In the genomic region with DNA sequence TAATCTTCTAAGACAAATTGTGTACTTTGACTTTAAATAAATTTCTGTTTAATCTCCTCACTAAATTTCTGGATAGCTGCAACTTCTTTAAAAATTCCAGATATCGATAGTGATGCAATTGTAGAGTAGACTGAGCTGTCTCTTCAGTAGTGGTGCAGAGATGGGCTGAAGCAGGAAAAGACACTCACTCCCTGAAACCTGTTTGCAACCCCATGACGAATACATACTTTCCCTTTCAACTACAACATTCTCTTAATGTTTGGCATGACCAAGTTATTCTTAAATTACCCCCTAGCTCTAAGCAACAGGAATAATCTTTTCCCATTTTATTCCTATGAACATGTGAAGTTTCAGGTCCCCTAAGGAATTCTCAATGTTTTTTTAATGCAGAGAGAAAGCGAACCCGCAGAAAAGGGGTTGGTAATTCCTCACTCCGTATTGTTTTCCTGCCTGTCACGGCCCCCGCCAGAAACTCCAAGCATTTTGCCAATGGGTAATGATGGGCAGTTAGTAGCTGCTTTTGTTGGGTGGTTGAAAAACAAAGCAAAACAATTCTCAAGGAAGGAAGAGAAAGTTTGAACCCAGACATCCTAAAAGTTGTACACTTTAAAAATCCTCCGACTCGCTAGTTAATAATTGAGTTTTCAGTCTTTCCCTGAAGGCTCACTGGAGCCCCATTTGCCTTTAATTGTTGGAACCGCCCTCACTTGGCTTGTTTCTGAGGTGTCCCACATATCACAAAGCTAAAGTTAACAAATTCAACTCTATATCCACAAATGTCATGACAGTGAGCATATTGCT, we compare ENCODE assay signal across 8 cellular contexts. TPM values are rescaled to one million over a fixed set of nuclear protein-coding genes. Genes with fewer than 3 reads are reported as not detected.
DNase-seq lines count a peak whose midpoint lies in the region; ATAC-seq and TF ChIP-seq lines count a peak whose summit lies in the region.

No MANE protein-coding gene starts in this region.

- H3K9me3 ChIP-seq in right lobe of liver (no peaks in the 10 kb centered on the region), tibial artery (no peaks in the 10 kb centered on the region)

- H3K36me3 Mint-ChIP-seq in brain = no peaks in the 10 kb centered on the region

- intact Hi-C loops in right lobe of liver (cut with DNase I) = no loop called here
- intact Hi-C loops in tibial artery (cut with DNase I; ENCODE audit: low total_unique reads) = no loop called here

- no peaks in the 10 kb centered on the region for H3K4me1 ChIP-seq in right lobe of liver
- peaks cover 0 to 14% (median 4%) of the 10 kb centered on the region in 4 donors for H3K4me1 ChIP-seq in tibial artery

- ATAC-seq in right lobe of liver (peak; percentile 45 to 66 (median 58)), GM21717 (IDR thresholded peaks at IDR 0.05; ENCODE audit: unreplicated experiment) (no peak), GM19463 (IDR thresholded peaks at IDR 0.05; ENCODE audit: unreplicated experiment) (no peak)

- peaks cover 66% of the 10 kb centered on the region for H3K4me1 Mint-ChIP-seq in brain

- DNase-seq in NCI-H748 (lab: John Stamatoyannopoulos, UW; ENCODE audit: unreplicated experiment) (peak; percentile 44), NCI-H748 treated with DMSO at 0.1 percent for 48 hours (lab: John Stamatoyannopoulos, UW) (no peak), right lobe of liver (peak in 1 of 3 donors; percentile 47), tibial artery (no peak), DMS79 treated with DMSO at 0.1 percent for 48 hours (lab: John Stamatoyannopoulos, UW) (no peak)

- H3K9me3 Mint-ChIP-seq in brain = peaks cover 0 to 4% (median 0%) of the 10 kb centered on the region in 5 experiments

- H3K27me3 Mint-ChIP-seq in brain = peaks cover 5% of the 10 kb centered on the region

- peak overlapping the region; percentile 85 to 93 (median 91) for H3K4me3 Mint-ChIP-seq in brain

- TF ChIP-seq CTCF in brain (conservative IDR thresholded peaks at IDR 0.05) = no peak
- TF ChIP-seq CTCF in right lobe of liver (IDR thresholded peaks at IDR 0.05) = no peak
- TF ChIP-seq CTCF in tibial artery (IDR thresholded peaks at IDR 0.05) = no peak

- peak overlapping the region; percentile 2 to 93 (median 90) for H3K27ac Mint-ChIP-seq in brain

- WGBS in right lobe of liver (ENCODE audit: insufficient coverage, low coverage, low lambda C conversion rate, missing lambda C conversion rate) = 3% methylated on average over 10 of the region's 10 CpGs

- no peaks in the 10 kb centered on the region for H3K36me3 ChIP-seq in right lobe of liver
- H3K36me3 ChIP-seq in tibial artery = no peaks in the 10 kb centered on the region

- peak overlapping the region; percentile 50 to 64 (median 53) for H3K4me3 ChIP-seq in right lobe of liver
- peak overlapping the region; percentile 42 to 58 for H3K4me3 ChIP-seq in tibial artery

- no peak for TF ChIP-seq POLR2A in right lobe of liver (IDR thresholded peaks at IDR 0.05)

- peak overlapping the region; percentile 15 to 55 (median 30) for H3K27ac ChIP-seq in right lobe of liver
- peak overlapping the region in 1 of 2 donors; percentile 26 for H3K27ac ChIP-seq in tibial artery

- no peaks in the 10 kb centered on the region for H3K27me3 ChIP-seq in right lobe of liver
- no peaks in the 10 kb centered on the region for H3K27me3 ChIP-seq in tibial artery

RNA-seq across cellular contexts. Expression of a gene that starts 1.2 kb away (rescaled TPM):
- 1.3 TPM for polyA plus RNA-seq in brain (ENCODE audit: insufficient read depth, low read depth, low replicate concordance)
- total RNA-seq in right lobe of liver = 1 to 10 TPM; 1.1 to 2.5 (median 1.4) TPM

Comparison
In these comparisons a context has a peak if more than half of its experiments do, and no peak if none do; other contexts are left out.
1. ATAC-seq: peak in right lobe of liver (4 of 4); none in GM21717 (single experiment) and GM19463 (single experiment).